ENCODE assay signal across 20 cellular contexts in the genomic region with DNA sequence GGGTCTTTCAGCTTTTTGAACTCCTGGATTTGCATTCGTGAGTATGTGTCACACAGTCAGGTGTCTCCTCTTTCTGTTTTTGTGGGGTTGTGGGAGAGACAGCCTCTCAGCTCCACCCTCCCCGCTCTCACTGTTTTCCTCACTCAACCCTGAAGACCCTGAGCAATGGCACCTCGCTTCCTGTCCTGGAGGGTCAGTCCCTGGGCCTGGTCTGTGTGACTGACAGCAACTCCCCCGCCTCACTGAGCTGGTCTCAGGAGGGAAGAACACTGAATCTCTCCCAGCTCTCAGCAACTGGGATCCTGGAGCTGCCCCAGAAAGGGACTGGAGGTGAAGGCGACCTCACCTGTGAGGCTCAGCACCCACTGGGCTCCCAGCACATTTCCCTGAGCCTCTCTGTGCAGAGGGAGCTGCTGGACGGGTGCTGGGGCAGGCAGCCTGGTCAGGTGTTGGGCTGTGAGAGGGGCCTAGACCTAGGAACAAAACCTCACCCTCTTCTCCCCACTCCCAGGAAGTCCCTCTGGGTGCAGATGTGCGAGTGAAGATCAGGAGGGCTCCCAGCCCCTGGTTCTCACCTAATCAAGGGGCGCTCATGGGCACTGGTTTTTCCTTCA. TPM values are rescaled to one million over a fixed set of nuclear protein-coding genes. Genes with fewer than 3 reads are reported as not detected.
DNase-seq lines count a peak whose midpoint lies in the region; ATAC-seq lines count a peak whose summit lies in the region.
"Had no signal": no experiment of that assay in that cellular context is flagged by ENCODE, and none has a peak within 500 bp of the region (broad histone marks: within the 10 kb centered on the region; RNA-seq: fewer than 3 reads in every experiment).

No MANE protein-coding gene starts in this region.

- H3K36me3 ChIP-seq in BLaER1: no peaks in the 10 kb centered on the region
- no peaks in the 10 kb centered on the region for H3K36me3 ChIP-seq in CD8-positive, alpha-beta memory T cell (ENCODE audit: insufficient read depth, low read length)
- H3K36me3 ChIP-seq: HAP-1 had no signal

- peak overlapping the region; percentile 68 for H3K4me2 ChIP-seq in BLaER1

- no peaks in the 10 kb centered on the region for H4K20me1 ChIP-seq in BLaER1

- no peaks in the 10 kb centered on the region for H3K27me3 ChIP-seq in BLaER1
- no peaks in the 10 kb centered on the region for H3K27me3 ChIP-seq in CD8-positive, alpha-beta memory T cell (ENCODE audit: insufficient read depth, low read length, poor library complexity, severe bottlenecking)
- H3K27me3 ChIP-seq: testis had no signal

- H3K4me1 ChIP-seq in BLaER1: peaks cover 68% of the 10 kb centered on the region
- peaks cover 22% of the 10 kb centered on the region for H3K4me1 ChIP-seq in CD8-positive, alpha-beta memory T cell (ENCODE audit: insufficient read depth, low read length)
- H3K4me1 ChIP-seq: HAP-1, psoas muscle had no signal

- CTCF ChIA-PET in CD8-positive, alpha-beta memory T cell (lab: Charles Lee): no interaction called here

- no peak overlapping the region for H3K4me3 ChIP-seq in BLaER1
- no peak overlapping the region for H3K4me3 ChIP-seq in CD8-positive, alpha-beta memory T cell (ENCODE audit: low read length)
- H3K4me3 ChIP-seq in skin epidermis: no peak overlapping the region
- H3K4me3 ChIP-seq: HAP-1, psoas muscle, testis had no signal

- peaks cover 6 to 24% of the 10 kb centered on the region in 2 donors for H3K27me3 Mint-ChIP-seq in CD8-positive, alpha-beta memory T cell

- H3K27ac Mint-ChIP-seq in CD8-positive, alpha-beta memory T cell: peak overlapping the region in 6 of 8 donors; percentile 24 to 93 (median 70)
- H3K27ac Mint-ChIP-seq: activated CD8-positive, alpha-beta memory T cell treated with anti-CD3 and anti-CD28 coated beads, Interleukin-2, amount 10 ng/mL, durations not matched to agents 7 days and 5 days; activated naive CD4-positive, alpha-beta T cell treated with anti-CD3 and anti-CD28 coated beads, Interleukin-2, amount 10 ng/mL, durations not matched to agents 7 days and 5 days had no signal

- ATAC-seq in HG03280 (IDR thresholded peaks at IDR 0.05; ENCODE audit: unreplicated experiment) (no peak), GM18868 (IDR thresholded peaks at IDR 0.05; ENCODE audit: unreplicated experiment) (no peak)
- ATAC-seq: activated CD8-positive, alpha-beta memory T cell treated with anti-CD3 and anti-CD28 coated beads, Interleukin-2, amount 10 ng/mL, durations not matched to agents 7 days and 5 days; T-cell had no signal

- H3K9ac ChIP-seq in BLaER1: no peak overlapping the region

- H3K4me1 Mint-ChIP-seq in CD8-positive, alpha-beta memory T cell: peaks cover 32 to 45% (median 39%) of the 10 kb centered on the region in 3 donors

- H3K4me3 Mint-ChIP-seq in CD8-positive, alpha-beta memory T cell: peak overlapping the region in 5 of 7 donors; percentile 48 to 69 (median 67)
- H3K4me3 Mint-ChIP-seq: activated CD8-positive, alpha-beta memory T cell treated with anti-CD3 and anti-CD28 coated beads, Interleukin-2, amount 10 ng/mL, durations not matched to agents 7 days and 5 days; activated naive CD4-positive, alpha-beta T cell treated with anti-CD3 and anti-CD28 coated beads, Interleukin-2, amount 10 ng/mL, durations not matched to agents 7 days and 5 days had no signal

- peaks cover 0 to 3% (median 0%) of the 10 kb centered on the region in 5 donors for H3K9me3 Mint-ChIP-seq in CD8-positive, alpha-beta memory T cell
- H3K9me3 Mint-ChIP-seq: T-cell had no signal

- POLR2A ChIA-PET in CD8-positive, alpha-beta memory T cell (lab: Charles Lee): no interaction called here

- peaks cover 0 to 2% (median 0%) of the 10 kb centered on the region in 3 donors for H3K36me3 Mint-ChIP-seq in CD8-positive, alpha-beta memory T cell
- H3K36me3 Mint-ChIP-seq: activated naive CD4-positive, alpha-beta T cell treated with anti-CD3 and anti-CD28 coated beads, Interleukin-2, amount 10 ng/mL, durations not matched to agents 7 days and 5 days; naive B cell; T-cell had no signal

- DNase-seq in CD8-positive, alpha-beta memory T cell: no peak
- peak; percentile 30 for DNase-seq in left kidney (ENCODE audit: low read depth, low spot score)
- no peak for DNase-seq in NCI-H2107 (lab: John Stamatoyannopoulos, UW)
- DNase-seq: activated CD8-positive, alpha-beta memory T cell treated with anti-CD3 and anti-CD28 coated beads, Interleukin-2, amount 10 ng/mL, durations not matched to agents 7 days and 5 days; activated naive CD4-positive, alpha-beta T cell treated with anti-CD3 and anti-CD28 coated beads, Interleukin-2, amount 10 ng/mL, durations not matched to agents 7 days and 5 days; foreskin fibroblast; naive B cell; NCI-H1694; NCI-H446 treated with DMSO at 0.1 percent for 48 hours; testis had no signal

- H3K27ac ChIP-seq in BLaER1 (peak overlapping the region; percentile 65), skin epidermis (peak overlapping the region in 14 of 21 experiments; percentile 6 to 80 (median 65))
- no peak overlapping the region for H3K27ac ChIP-seq in CD8-positive, alpha-beta memory T cell (ENCODE audit: low read depth, low read length)
- H3K27ac ChIP-seq: psoas muscle, testis, VCaP had no signal

- peaks cover 25% of the 10 kb centered on the region for H3K9me3 ChIP-seq in BLaER1
- no peaks in the 10 kb centered on the region for H3K9me3 ChIP-seq in CD8-positive, alpha-beta memory T cell (ENCODE audit: low read length)
- H3K9me3 ChIP-seq: psoas muscle, testis had no signal

RNA-seq across cellular contexts. Expression of gene SIGLEC7, which starts 4.2 kb away (rescaled TPM):
- total RNA-seq in CD8-positive, alpha-beta memory T cell: under 1 TPM; 0.42 to 0.46 TPM
- 2.5 TPM for polyA plus RNA-seq in CD8-positive, alpha-beta memory T cell
- total RNA-seq: activated CD8-positive, alpha-beta memory T cell treated with anti-CD3 and anti-CD28 coated beads, Interleukin-2, amount 10 ng/mL, durations not matched to agents 7 days and 5 days; HT1080; lower leg skin had no signal

RNA-seq across cellular contexts. Expression of gene SIGLEC9, which starts 13.2 kb away (rescaled TPM):
- total RNA-seq in CD8-positive, alpha-beta memory T cell: under 1 TPM; 0.46 to 0.93 TPM
- polyA plus RNA-seq in CD8-positive, alpha-beta memory T cell: 3.6 TPM

RNA-seq across cellular contexts. Expression of gene CTU1, which starts 29.7 kb away (rescaled TPM):
- total RNA-seq in CD8-positive, alpha-beta memory T cell: 10 to 100 TPM; 11.0 to 13.4 TPM
- polyA plus RNA-seq in CD8-positive, alpha-beta memory T cell: 8.8 TPM

RNA-seq across cellular contexts. Expression of gene KLK14, which starts 55.2 kb away (rescaled TPM):
- total RNA-seq in CD8-positive, alpha-beta memory T cell: under 1 TPM; 0.26 to 0.31 TPM
- polyA plus RNA-seq in CD8-positive, alpha-beta memory T cell: not detected
- total RNA-seq: HT1080, psoas muscle had no signal
